In the genomic region with DNA sequence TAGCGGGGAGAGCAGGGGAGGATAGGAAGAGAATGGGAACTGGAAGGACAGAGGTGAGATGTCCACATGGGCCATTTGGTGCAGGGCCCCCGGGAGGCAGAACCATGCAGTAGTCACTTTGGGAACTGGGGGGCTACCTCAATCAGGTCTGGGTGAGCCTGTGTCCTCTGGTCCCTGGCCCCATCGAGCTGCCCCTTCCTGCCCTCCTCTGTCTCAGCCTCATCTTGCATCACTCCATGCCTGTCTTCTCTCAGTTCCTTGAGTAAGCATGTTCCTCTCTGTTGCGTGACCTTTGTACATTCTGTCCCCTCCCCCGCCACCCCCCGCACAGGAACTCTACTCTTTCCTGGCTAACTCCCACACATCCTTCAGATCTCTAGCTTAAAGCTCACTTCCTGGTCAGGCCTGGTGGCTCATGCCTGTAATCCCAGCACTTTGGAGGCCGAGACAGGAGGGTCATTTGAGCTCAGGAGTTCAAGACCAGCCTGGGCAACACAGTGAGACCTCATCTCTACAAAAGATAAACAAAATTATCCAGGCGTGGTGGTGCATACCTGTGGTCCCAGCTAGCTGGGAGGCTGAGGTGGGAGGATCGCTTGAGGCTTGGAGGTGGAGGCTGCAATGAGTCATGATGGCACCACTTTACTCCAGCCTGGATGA, we compare ENCODE assay signal across 10 cellular contexts. TPM values are rescaled to one million over a fixed set of nuclear protein-coding genes. Genes with fewer than 3 reads are reported as not detected.
A peak's percentile ranks its signal among the peaks of the same experiment; 100 is the strongest.
DNase-seq lines count a peak whose midpoint lies in the region; ATAC-seq and TF ChIP-seq lines count a peak whose summit lies in the region.
"Had no signal": no experiment of that assay in that cellular context is flagged by ENCODE, and none has a peak within 500 bp of the region (broad histone marks: within the 10 kb centered on the region; RNA-seq: fewer than 3 reads in every experiment).

No MANE protein-coding gene starts in this region.

- H3K27ac Mint-ChIP-seq in activated CD4-positive, alpha-beta memory T cell treated with anti-CD3 and anti-CD28 coated beads for 36 hours = peak overlapping the region; percentile 76
- no peak overlapping the region for H3K27ac Mint-ChIP-seq in activated CD4-positive, alpha-beta memory T cell treated with anti-CD3 and anti-CD28 coated beads, Interleukin-2, amount 10 ng/mL, durations not matched to agents 7 days and 5 days
- H3K27ac Mint-ChIP-seq in activated B cell treated with CpG ODN at 0.5 μM for 24 hours = peak overlapping the region; percentile 48
- peak overlapping the region; percentile 66 for H3K27ac Mint-ChIP-seq in stimulated activated naive CD8-positive, alpha-beta T cell treated with anti-CD3 and anti-CD28 coated beads, Interleukin-15, Interleukin-2, amounts not matched to agents 100 ng/mL and 50 ng/mL, for 24 hours

- no peaks in the 10 kb centered on the region for H3K27me3 Mint-ChIP-seq in activated CD4-positive, alpha-beta memory T cell treated with anti-CD3 and anti-CD28 coated beads for 36 hours
- H3K27me3 Mint-ChIP-seq in activated CD4-positive, alpha-beta memory T cell treated with anti-CD3 and anti-CD28 coated beads, Interleukin-2, amount 10 ng/mL, durations not matched to agents 7 days and 5 days = peaks cover 3% of the 10 kb centered on the region
- no peaks in the 10 kb centered on the region for H3K27me3 Mint-ChIP-seq in activated B cell treated with CpG ODN at 0.5 μM for 24 hours
- H3K27me3 Mint-ChIP-seq in stimulated activated naive CD8-positive, alpha-beta T cell treated with anti-CD3 and anti-CD28 coated beads, Interleukin-15, Interleukin-2, amounts not matched to agents 100 ng/mL and 50 ng/mL, for 24 hours = no peaks in the 10 kb centered on the region

- POLR2A ChIA-PET in activated CD4-positive, alpha-beta memory T cell treated with anti-CD3 and anti-CD28 coated beads for 36 hours (lab: Charles Lee) = no interaction called here
- POLR2A ChIA-PET in activated CD4-positive, alpha-beta memory T cell treated with anti-CD3 and anti-CD28 coated beads, Interleukin-2, amount 10 ng/mL, durations not matched to agents 7 days and 5 days (lab: Charles Lee) = interaction anchor here (1.2 to 1.7 kb wide), 3 partner anchors 145 to 175 kb away, joined by 3 to 5 read pairs (median 4); partner anchors contain the start of gene NEK9
- POLR2A ChIA-PET in activated B cell treated with CpG ODN at 0.5 μM for 24 hours (lab: Charles Lee) = interaction anchor here (0.6 to 1.7 kb wide), 5 partner anchors 23 to 226 kb away, joined by 3 to 8 read pairs (median 4); partner anchors contain the start of genes FOS and NEK9

- H3K4me1 ChIP-seq in left ventricle myocardium inferior = peaks cover 5% of the 10 kb centered on the region
- H3K4me1 ChIP-seq: SJCRH30 had no signal

- no peaks in the 10 kb centered on the region for H3K27me3 ChIP-seq in left ventricle myocardium inferior (ENCODE audit: low read depth)
- H3K27me3 ChIP-seq: breast epithelium, SJCRH30 had no signal

- no peaks in the 10 kb centered on the region for H3K36me3 ChIP-seq in left ventricle myocardium inferior
- H3K36me3 ChIP-seq: breast epithelium, SJCRH30 had no signal

- no peaks in the 10 kb centered on the region for H3K36me3 Mint-ChIP-seq in activated CD4-positive, alpha-beta memory T cell treated with anti-CD3 and anti-CD28 coated beads for 36 hours
- no peaks in the 10 kb centered on the region for H3K36me3 Mint-ChIP-seq in activated CD4-positive, alpha-beta memory T cell treated with anti-CD3 and anti-CD28 coated beads, Interleukin-2, amount 10 ng/mL, durations not matched to agents 7 days and 5 days (ENCODE audit: low read depth)
- H3K36me3 Mint-ChIP-seq in activated B cell treated with CpG ODN at 0.5 μM for 24 hours (ENCODE audit: low read depth) = no peaks in the 10 kb centered on the region
- no peaks in the 10 kb centered on the region for H3K36me3 Mint-ChIP-seq in stimulated activated naive CD8-positive, alpha-beta T cell treated with anti-CD3 and anti-CD28 coated beads, Interleukin-15, Interleukin-2, amounts not matched to agents 100 ng/mL and 50 ng/mL, for 24 hours (ENCODE audit: low read depth)

- no peak overlapping the region for H3K4me3 Mint-ChIP-seq in activated CD4-positive, alpha-beta memory T cell treated with anti-CD3 and anti-CD28 coated beads for 36 hours
- H3K4me3 Mint-ChIP-seq in activated CD4-positive, alpha-beta memory T cell treated with anti-CD3 and anti-CD28 coated beads, Interleukin-2, amount 10 ng/mL, durations not matched to agents 7 days and 5 days = no peak overlapping the region
- no peak overlapping the region for H3K4me3 Mint-ChIP-seq in activated B cell treated with CpG ODN at 0.5 μM for 24 hours
- H3K4me3 Mint-ChIP-seq in stimulated activated naive CD8-positive, alpha-beta T cell treated with anti-CD3 and anti-CD28 coated beads, Interleukin-15, Interleukin-2, amounts not matched to agents 100 ng/mL and 50 ng/mL, for 24 hours = peak overlapping the region; percentile 51

- peak; percentile 29 for ATAC-seq in activated B cell treated with CpG ODN at 0.5 μM for 24 hours (ENCODE audit: low read depth)
- no peak for ATAC-seq in GM21723 (IDR thresholded peaks at IDR 0.05; ENCODE audit: unreplicated experiment)

- intact Hi-C loops in activated CD4-positive, alpha-beta memory T cell treated with anti-CD3 and anti-CD28 coated beads for 36 hours (cut with micrococcal nuclease) = loop anchor here (5.0 kb wide), 1 partner anchor 354 kb away; no protein-coding TSS in a partner anchor
- intact Hi-C loops in activated B cell treated with CpG ODN at 0.5 μM for 24 hours (cut with micrococcal nuclease) = loop anchor here (10.0 kb wide), 2 partner anchors 357 to 683 kb away; partner anchors contain the start of genes IFT43 and TGFB3
- intact Hi-C loops in left ventricle myocardium inferior (cut with micrococcal nuclease) = loop anchor here (5.0 kb wide), 1 partner anchor 169 kb away; no protein-coding TSS in a partner anchor

- H3K9me3 ChIP-seq in left ventricle myocardium inferior (replicated peaks) = no peaks in the 10 kb centered on the region
- H3K9me3 ChIP-seq: breast epithelium, SJCRH30 had no signal

- DNase-seq in activated CD4-positive, alpha-beta memory T cell treated with anti-CD3 and anti-CD28 coated beads for 36 hours = peak; percentile 71
- no peak for DNase-seq in activated CD4-positive, alpha-beta memory T cell treated with anti-CD3 and anti-CD28 coated beads, Interleukin-2, amount 10 ng/mL, durations not matched to agents 7 days and 5 days
- no peak for DNase-seq in activated B cell treated with CpG ODN at 0.5 μM for 24 hours
- DNase-seq in left ventricle myocardium inferior = peak; percentile 54
- DNase-seq in hippocampal formation (lab: John Stamatoyannopoulos, UW) = no peak
- no peak for DNase-seq in NCI-H2171 (lab: John Stamatoyannopoulos, UW)
- DNase-seq: SJCRH30 had no signal

- CTCF ChIA-PET in activated CD4-positive, alpha-beta memory T cell treated with anti-CD3 and anti-CD28 coated beads for 36 hours (lab: Charles Lee) = interaction anchor here (0.8 to 13.5 kb wide), 12 partner anchors 12 to 463 kb away, joined by 3 to 280 read pairs (median 5); partner anchors contain the start of gene NEK9
- CTCF ChIA-PET in activated CD4-positive, alpha-beta memory T cell treated with anti-CD3 and anti-CD28 coated beads, Interleukin-2, amount 10 ng/mL, durations not matched to agents 7 days and 5 days (lab: Charles Lee) = interaction anchor here (0.6 to 13.3 kb wide), 12 partner anchors 8 to 355 kb away, joined by 3 to 216 read pairs (median 6); partner anchors contain the start of gene NEK9
- CTCF ChIA-PET in activated B cell treated with CpG ODN at 0.5 μM for 24 hours (lab: Charles Lee) = interaction anchor here (0.9 to 7.2 kb wide), 12 partner anchors 7 to 354 kb away, joined by 3 to 60 read pairs (median 4); partner anchors contain the start of gene NEK9

- H3K9me3 Mint-ChIP-seq in activated CD4-positive, alpha-beta memory T cell treated with anti-CD3 and anti-CD28 coated beads for 36 hours = peaks cover 5% of the 10 kb centered on the region
- H3K9me3 Mint-ChIP-seq in activated CD4-positive, alpha-beta memory T cell treated with anti-CD3 and anti-CD28 coated beads, Interleukin-2, amount 10 ng/mL, durations not matched to agents 7 days and 5 days = no peaks in the 10 kb centered on the region
- no peaks in the 10 kb centered on the region for H3K9me3 Mint-ChIP-seq in activated B cell treated with CpG ODN at 0.5 μM for 24 hours
- H3K9me3 Mint-ChIP-seq in stimulated activated naive CD8-positive, alpha-beta T cell treated with anti-CD3 and anti-CD28 coated beads, Interleukin-15, Interleukin-2, amounts not matched to agents 100 ng/mL and 50 ng/mL, for 24 hours = no peaks in the 10 kb centered on the region

- no peak overlapping the region for H3K4me3 ChIP-seq in left ventricle myocardium inferior
- H3K4me3 ChIP-seq: breast epithelium, SJCRH30 had no signal

- peak overlapping the region; percentile 36 for H3K27ac ChIP-seq in left ventricle myocardium inferior (replicated peaks)
- H3K27ac ChIP-seq: breast epithelium, SJCRH30 had no signal

- TF ChIP-seq CTCF in activated B cell treated with CpG ODN at 0.5 μM for 24 hours (IDR thresholded peaks at IDR 0.05) (no peak), left ventricle myocardium inferior (IDR thresholded peaks at IDR 0.05; ENCODE audit: borderline replicate concordance) (no peak)

- H3K4me1 Mint-ChIP-seq in activated CD4-positive, alpha-beta memory T cell treated with anti-CD3 and anti-CD28 coated beads for 36 hours (ENCODE audit: low read depth) = peaks cover 23% of the 10 kb centered on the region
- peaks cover 21% of the 10 kb centered on the region for H3K4me1 Mint-ChIP-seq in activated CD4-positive, alpha-beta memory T cell treated with anti-CD3 and anti-CD28 coated beads, Interleukin-2, amount 10 ng/mL, durations not matched to agents 7 days and 5 days
- peaks cover 15% of the 10 kb centered on the region for H3K4me1 Mint-ChIP-seq in activated B cell treated with CpG ODN at 0.5 μM for 24 hours
- H3K4me1 Mint-ChIP-seq in stimulated activated naive CD8-positive, alpha-beta T cell treated with anti-CD3 and anti-CD28 coated beads, Interleukin-15, Interleukin-2, amounts not matched to agents 100 ng/mL and 50 ng/mL, for 24 hours (ENCODE audit: low read depth) = peaks cover 23% of the 10 kb centered on the region

RNA-seq across cellular contexts. Expression of gene FOS, which starts 23.2 kb away (rescaled TPM):
- total RNA-seq in activated CD4-positive, alpha-beta memory T cell treated with anti-CD3 and anti-CD28 coated beads for 36 hours = 10 to 100 TPM; 21.1 to 26.7 TPM
- 10 to 100 TPM; 49.7 to 53.5 TPM for total RNA-seq in activated CD4-positive, alpha-beta memory T cell treated with anti-CD3 and anti-CD28 coated beads, Interleukin-2, amount 10 ng/mL, durations not matched to agents 7 days and 5 days
- total RNA-seq in activated B cell treated with CpG ODN at 0.5 μM for 24 hours (27.1 and 37.8 TPM in 2 replicates), left ventricle myocardium inferior (9.7 TPM)

Comparison
In these comparisons a context has a peak if more than half of its experiments do, and no peak if none do; other contexts are left out.
1. DNase-seq: peak in activated CD4-positive, alpha-beta memory T cell treated with anti-CD3 and anti-CD28 coated beads for 36 hours (single experiment) and left ventricle myocardium inferior (single experiment); none in activated CD4-positive, alpha-beta memory T cell treated with anti-CD3 and anti-CD28 coated beads, Interleukin-2, amount 10 ng/mL, durations not matched to agents 7 days and 5 days (single experiment), activated B cell treated with CpG ODN at 0.5 μM for 24 hours (single experiment), hippocampal formation (0 of 2) and NCI-H2171 (single experiment).